ENCODE assay signal across 17 cellular contexts in genomic region chr1:228397966-228398365, GRCh38. TPM values are rescaled to one million over a fixed set of nuclear protein-coding genes. Genes with fewer than 3 reads are reported as not detected.
"Had no signal": no experiment of that assay in that cellular context is flagged by ENCODE, and none has a peak within 500 bp of the region (broad histone marks: within the 10 kb centered on the region; RNA-seq: fewer than 3 reads in every experiment).

No MANE protein-coding gene starts in this region.

- H3K4me1 ChIP-seq: gastrocnemius medialis had no signal

- H3K9me3 ChIP-seq: adrenal gland, gastrocnemius medialis, heart right ventricle, neutrophil, right atrium auricular region, SJSA1, tibial artery, vagina had no signal

- ATAC-seq: gastrocnemius medialis, heart right ventricle, left ventricle myocardium superior had no signal

- H3K4me3 ChIP-seq: adrenal gland, gastrocnemius medialis, heart right ventricle, right atrium auricular region, SJSA1, tibial artery, vagina had no signal

- H3K27ac ChIP-seq: adrenal gland, epithelial cell of prostate, gastrocnemius medialis, heart right ventricle, neutrophil, right atrium auricular region, SJSA1, tibial artery, vagina had no signal

- DNase-seq: activated CD4-positive, alpha-beta T cell treated with anti-CD3 and anti-CD28 coated beads, Interleukin-2, amount 50 U/mL, for 48 hours; activated CD4-positive, CD25-positive, alpha-beta regulatory T cell; caudate nucleus; cortex of kidney; effector CD8-positive, alpha-beta T cell; heart right ventricle; mesenchymal stem cell; small intestine had no signal

- H3K27me3 ChIP-seq: adrenal gland, gastrocnemius medialis, heart right ventricle, neutrophil, right atrium auricular region, SJSA1, tibial artery, vagina had no signal

RNA-seq across cellular contexts. Expression of gene TRIM17, which starts 18.7 kb away (rescaled TPM):
- total RNA-seq: gastrocnemius medialis, right atrium auricular region, SJSA1 had no signal
